Comparison of ENCODE assay signal across 12 cellular contexts in genomic region chr7:27678617-27679260, GRCh38. TPM values are rescaled to one million over a fixed set of nuclear protein-coding genes. Genes with fewer than 3 reads are reported as not detected.
A peak's percentile ranks its signal among the peaks of the same experiment; 100 is the strongest.
DNase-seq lines count a peak whose midpoint lies in the region; ATAC-seq, FAIRE-seq and TF ChIP-seq lines count a peak whose summit lies in the region.
"Had no signal": no experiment of that assay in that cellular context is flagged by ENCODE, and none has a peak within 500 bp of the region (broad histone marks: within the 10 kb centered on the region; RNA-seq: fewer than 3 reads in every experiment).

No MANE protein-coding gene starts in this region.

- no peaks in the 10 kb centered on the region for H3K27me3 ChIP-seq in right atrium auricular region
- H3K27me3 ChIP-seq in bronchial epithelial cell (ENCODE audit: control insufficient read depth, insufficient read depth, low read length), result no peaks in the 10 kb centered on the region
- H3K27me3 ChIP-seq in upper lobe of right lung, result no peaks in the 10 kb centered on the region
- no peaks in the 10 kb centered on the region for H3K27me3 ChIP-seq in MG63
- H3K27me3 ChIP-seq: adrenal gland, neutrophil had no signal

- intact Hi-C loops in Right ventricle myocardium superior (cut with DNase I), result no loop called here
- intact Hi-C loops in mucosa of descending colon (cut with DNase I, micrococcal nuclease), result no loop called here
- intact Hi-C loops in upper lobe of right lung (cut with DNase I), result no loop called here

- POLR2A ChIA-PET in activated CD4-positive, alpha-beta memory T cell treated with anti-CD3 and anti-CD28 coated beads, Interleukin-2, amount 10 ng/mL, durations not matched to agents 7 days and 5 days (lab: Charles Lee), result no interaction called here

- no peak overlapping the region for H3K4me3 ChIP-seq in right atrium auricular region
- no peak overlapping the region for H3K4me3 ChIP-seq in bronchial epithelial cell (ENCODE audit: low read depth, low read length)
- no peak overlapping the region for H3K4me3 ChIP-seq in mucosa of descending colon
- no peak overlapping the region for H3K4me3 ChIP-seq in upper lobe of right lung
- H3K4me3 ChIP-seq in MG63, result no peak overlapping the region
- H3K4me3 ChIP-seq: adrenal gland had no signal

- H3K27me3 Mint-ChIP-seq in activated CD4-positive, alpha-beta memory T cell treated with anti-CD3 and anti-CD28 coated beads, Interleukin-2, amount 10 ng/mL, durations not matched to agents 7 days and 5 days, result no peaks in the 10 kb centered on the region

- CTCF ChIA-PET in activated CD4-positive, alpha-beta memory T cell treated with anti-CD3 and anti-CD28 coated beads, Interleukin-2, amount 10 ng/mL, durations not matched to agents 7 days and 5 days (lab: Charles Lee), result no interaction called here

- H3K4me1 ChIP-seq in right atrium auricular region (peaks cover 0 to 6% of the 10 kb centered on the region in 2 donors), mucosa of descending colon (ENCODE audit: low read depth) (peaks cover 10% of the 10 kb centered on the region), upper lobe of right lung (no peaks in the 10 kb centered on the region)

- H3K9me3 Mint-ChIP-seq in activated CD4-positive, alpha-beta memory T cell treated with anti-CD3 and anti-CD28 coated beads, Interleukin-2, amount 10 ng/mL, durations not matched to agents 7 days and 5 days, result no peaks in the 10 kb centered on the region

- TF ChIP-seq CTCF in right atrium auricular region (IDR thresholded peaks at IDR 0.05), result no peak
- TF ChIP-seq CTCF in bronchial epithelial cell (IDR thresholded peaks at IDR 0.05; ENCODE audit: insufficient read depth, low read length, severe bottlenecking), result no peak
- TF ChIP-seq CTCF in mucosa of descending colon (IDR thresholded peaks at IDR 0.05), result no peak
- TF ChIP-seq CTCF in upper lobe of right lung (IDR thresholded peaks at IDR 0.05), result no peak

- H3K36me3 ChIP-seq in right atrium auricular region, result no peaks in the 10 kb centered on the region
- H3K36me3 ChIP-seq in bronchial epithelial cell (ENCODE audit: control insufficient read depth, insufficient read depth, low read length), result no peaks in the 10 kb centered on the region
- H3K36me3 ChIP-seq in mucosa of descending colon (ENCODE audit: low read depth), result no peaks in the 10 kb centered on the region
- no peaks in the 10 kb centered on the region for H3K36me3 ChIP-seq in upper lobe of right lung
- H3K36me3 ChIP-seq in MG63, result no peaks in the 10 kb centered on the region
- H3K36me3 ChIP-seq: adrenal gland, neutrophil had no signal

- no peak for FAIRE-seq in bronchial epithelial cell (lab: Jason Lieb, UNC)

- no peak overlapping the region for H3K4me3 Mint-ChIP-seq in activated CD4-positive, alpha-beta memory T cell treated with anti-CD3 and anti-CD28 coated beads, Interleukin-2, amount 10 ng/mL, durations not matched to agents 7 days and 5 days

- no peaks in the 10 kb centered on the region for H3K4me1 Mint-ChIP-seq in activated CD4-positive, alpha-beta memory T cell treated with anti-CD3 and anti-CD28 coated beads, Interleukin-2, amount 10 ng/mL, durations not matched to agents 7 days and 5 days

- no peak for DNase-seq in right atrium auricular region (ENCODE audit: low spot score)
- no peak for DNase-seq in Right ventricle myocardium superior
- DNase-seq in bronchial epithelial cell (ENCODE audit: low read depth), result peak; percentile 72
- DNase-seq in mucosa of descending colon, result no peak
- DNase-seq in activated CD4-positive, alpha-beta memory T cell treated with anti-CD3 and anti-CD28 coated beads, Interleukin-2, amount 10 ng/mL, durations not matched to agents 7 days and 5 days, result no peak
- no peak for DNase-seq in upper lobe of right lung
- no peak for DNase-seq in MG63
- DNase-seq: adrenal gland, Kasumi-1, T-helper 1 cell had no signal

- no peaks in the 10 kb centered on the region for H3K9me3 ChIP-seq in right atrium auricular region
- no peaks in the 10 kb centered on the region for H3K9me3 ChIP-seq in mucosa of descending colon
- H3K9me3 ChIP-seq in upper lobe of right lung, result no peaks in the 10 kb centered on the region
- no peaks in the 10 kb centered on the region for H3K9me3 ChIP-seq in MG63
- H3K9me3 ChIP-seq: adrenal gland, neutrophil had no signal

- no peak for ATAC-seq in Right ventricle myocardium superior (ENCODE audit: poor library complexity)
- ATAC-seq in mucosa of descending colon, result peak; percentile 25
- ATAC-seq in GM21515 (IDR thresholded peaks at IDR 0.05; ENCODE audit: unreplicated experiment), result no peak
- ATAC-seq in upper lobe of right lung, result no peak

- no peak overlapping the region for H3K27ac Mint-ChIP-seq in activated CD4-positive, alpha-beta memory T cell treated with anti-CD3 and anti-CD28 coated beads, Interleukin-2, amount 10 ng/mL, durations not matched to agents 7 days and 5 days

- no peaks in the 10 kb centered on the region for H3K36me3 Mint-ChIP-seq in activated CD4-positive, alpha-beta memory T cell treated with anti-CD3 and anti-CD28 coated beads, Interleukin-2, amount 10 ng/mL, durations not matched to agents 7 days and 5 days (ENCODE audit: low read depth)

- H3K27ac ChIP-seq in right atrium auricular region, result peak overlapping the region; percentile 59 to 72
- H3K27ac ChIP-seq in upper lobe of right lung, result no peak overlapping the region
- H3K27ac ChIP-seq: neutrophil had no signal

RNA-seq across cellular contexts. Expression of gene HIBADH, which starts 16.1 kb away (rescaled TPM):
- total RNA-seq in right atrium auricular region (10 to 100 TPM; 42.0 to 95.0 TPM), Right ventricle myocardium superior (113 TPM), bronchial epithelial cell (33.4 and 39.0 TPM in 2 replicates), mucosa of descending colon (10 to 100 TPM; 26.2 to 49.2 (median 30.1) TPM), upper lobe of right lung (23.7 TPM)
- 10 to 100 TPM; 13.1 to 13.3 TPM for total RNA-seq in activated CD4-positive, alpha-beta memory T cell treated with anti-CD3 and anti-CD28 coated beads, Interleukin-2, amount 10 ng/mL, durations not matched to agents 7 days and 5 days
- 19.0 and 31.0 TPM in 2 replicates for total RNA-seq in MG63 (2014; rRNA removed; shearing (Covaris generic); ENCODE audit: low replicate concordance)
